In the genomic region with DNA sequence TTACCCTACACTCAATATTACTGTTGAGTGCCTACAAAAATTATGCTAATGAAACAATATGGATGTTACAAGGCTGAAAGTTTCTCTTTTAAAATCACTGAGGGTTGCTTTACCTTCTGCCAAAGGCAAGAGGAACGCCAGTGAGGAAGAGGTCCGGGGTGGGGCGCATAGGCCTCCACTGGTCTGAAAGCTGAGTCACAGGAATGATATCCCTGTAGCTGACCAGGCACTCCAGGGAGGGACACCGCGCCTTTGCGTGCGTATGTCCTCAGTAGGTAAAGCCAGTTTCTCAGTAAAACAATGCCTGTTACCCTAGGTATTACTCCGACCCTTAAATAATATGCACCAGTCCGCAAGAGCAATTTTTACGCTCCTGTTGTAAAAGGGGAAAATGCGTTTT, we compare ENCODE assay signal across 16 cellular contexts. TPM values are rescaled to one million over a fixed set of nuclear protein-coding genes. Genes with fewer than 3 reads are reported as not detected.
DNase-seq lines count a peak whose midpoint lies in the region; ATAC-seq, FAIRE-seq and TF ChIP-seq lines count a peak whose summit lies in the region.
"Had no signal": no experiment of that assay in that cellular context is flagged by ENCODE, and none has a peak within 500 bp of the region (broad histone marks: within the 10 kb centered on the region; RNA-seq: fewer than 3 reads in every experiment).

No MANE protein-coding gene starts in this region.

- intact Hi-C loops in HCT116 (cut with micrococcal nuclease), result loop anchor here (5.0 kb wide), 1 partner anchor 220 kb away; a partner anchor contains a TSS
- intact Hi-C loops in testis (cut with DNase I; ENCODE audit: low total_unique reads), result no loop called here

- no peak overlapping the region for H3K18ac ChIP-seq in mesenchymal stem cell (ENCODE audit: low read depth in 1 of 2, low read length in 2 of 2)

- peaks cover 7% of the 10 kb centered on the region for H3K4me1 Mint-ChIP-seq in astrocyte (ENCODE audit: low read depth, unreplicated experiment)
- no peaks in the 10 kb centered on the region for H3K4me1 Mint-ChIP-seq in activated T-cell treated with anti-CD3 and anti-CD28 coated beads, Interleukin-2, amount 50 U/mL, for 72 hours (ENCODE audit: low read depth)

- peak overlapping the region; percentile 54 for H3K4me2 ChIP-seq in HCT116 (ENCODE audit: low read length)
- peak overlapping the region; percentile 48 for H3K4me2 ChIP-seq in astrocyte (ENCODE audit: low read length)
- H3K4me2 ChIP-seq in mesenchymal stem cell (ENCODE audit: low read length, poor library complexity, severe bottlenecking), result no peak overlapping the region
- H3K4me2 ChIP-seq: BLaER1 treated with 17β-estradiol and CSF1 and Interleukin-3, amounts not matched to agents 10 nM and 100 nM had no signal

- no peak overlapping the region for H3K27ac ChIP-seq in HCT116 (ENCODE audit: low read depth, low read length)
- no peak overlapping the region for H3K27ac ChIP-seq in astrocyte (ENCODE audit: low read depth, low read length)
- no peak overlapping the region for H3K27ac ChIP-seq in mesenchymal stem cell (ENCODE audit: low read length, poor library complexity, severe bottlenecking)
- H3K27ac ChIP-seq in testis, result no peak overlapping the region
- H3K27ac ChIP-seq: BLaER1 treated with 17β-estradiol and CSF1 and Interleukin-3, amounts not matched to agents 10 nM and 100 nM had no signal

- no peak for TF ChIP-seq CTCF in HCT116 (IDR thresholded peaks at IDR 0.05 in 2 of 3, conservative IDR thresholded peaks at IDR 0.05 in 1 of 3; ENCODE audit: borderline replicate concordance in 1 of 3, insufficient read depth in 1 of 3, low read depth in 2 of 3, low read length in 2 of 3)
- TF ChIP-seq CTCF in astrocyte (IDR thresholded peaks at IDR 0.05; ENCODE audit: insufficient read depth, low read depth, low read length), result no peak
- no peak for TF ChIP-seq CTCF in testis (IDR thresholded peaks at IDR 0.05)

- H3K79me2 ChIP-seq in HCT116 (ENCODE audit: insufficient read depth, low read length) (no peaks in the 10 kb centered on the region), astrocyte (ENCODE audit: insufficient read depth, low read length) (no peaks in the 10 kb centered on the region)

- no peak overlapping the region for H3K4ac ChIP-seq in mesenchymal stem cell (ENCODE audit: low read depth in 1 of 2, low read length in 2 of 2)

- H3K4me1 ChIP-seq in HCT116 (ENCODE audit: control insufficient read depth in 1 of 2, insufficient read depth in 2 of 2, low read length in 2 of 2) (peaks cover 0 to 3% of the 10 kb centered on the region in 2 experiments; a peak in 1 of 4 replicates), astrocyte (ENCODE audit: insufficient read depth, low read length) (no peaks in the 10 kb centered on the region), mesenchymal stem cell (ENCODE audit: control insufficient read depth, insufficient read depth, low read depth, low read length) (peaks cover 1% of the 10 kb centered on the region), testis (no peaks in the 10 kb centered on the region)
- H3K4me1 ChIP-seq: BLaER1 treated with 17β-estradiol and CSF1 and Interleukin-3, amounts not matched to agents 10 nM and 100 nM; Caco-2; HAP-1 had no signal

- H3K14ac ChIP-seq in mesenchymal stem cell (ENCODE audit: low read length in 2 of 2), result no peak overlapping the region

- H3K27me3 Mint-ChIP-seq in astrocyte (ENCODE audit: low read depth, unreplicated experiment), result no peaks in the 10 kb centered on the region
- no peaks in the 10 kb centered on the region for H3K27me3 Mint-ChIP-seq in activated T-cell treated with anti-CD3 and anti-CD28 coated beads, Interleukin-2, amount 50 U/mL, for 72 hours (ENCODE audit: low read depth)

- no peak for TF ChIP-seq RAD21 in HCT116 (IDR thresholded peaks at IDR 0.05; ENCODE audit: low read depth)

- no peaks in the 10 kb centered on the region for H3K36me3 Mint-ChIP-seq in astrocyte (ENCODE audit: low read depth, unreplicated experiment)
- H3K36me3 Mint-ChIP-seq in activated T-cell treated with anti-CD3 and anti-CD28 coated beads, Interleukin-2, amount 50 U/mL, for 72 hours (ENCODE audit: insufficient read depth in 2 of 2), result peaks cover 0 to 1% of the 10 kb centered on the region in 2 donors

- H2AFZ ChIP-seq in HCT116 (ENCODE audit: low read depth, low read length, poor library complexity, severe bottlenecking) (no peak overlapping the region), astrocyte (ENCODE audit: low read depth, low read length) (no peak overlapping the region), mesenchymal stem cell (ENCODE audit: low read depth, low read length) (peak overlapping the region; percentile 14)

- H3K9me3 Mint-ChIP-seq in astrocyte (ENCODE audit: unreplicated experiment), result no peaks in the 10 kb centered on the region
- H3K9me3 Mint-ChIP-seq in activated T-cell treated with anti-CD3 and anti-CD28 coated beads, Interleukin-2, amount 50 U/mL, for 72 hours, result no peaks in the 10 kb centered on the region

- RAD21 ChIA-PET in HCT116 (lab: Charles Lee; ENCODE audit: low non-redundant PET in 1 of 2, low total read pairs in 2 of 2, uncharacterized antibody in 2 of 2, unreplicated experiment in 2 of 2), result no interaction called here

- no peak overlapping the region for H3K4me3 Mint-ChIP-seq in astrocyte (ENCODE audit: unreplicated experiment)
- H3K4me3 Mint-ChIP-seq in activated T-cell treated with anti-CD3 and anti-CD28 coated beads, Interleukin-2, amount 50 U/mL, for 72 hours, result no peak overlapping the region

- ATAC-seq in HCT116 (peak; percentile 71), GM21515 (IDR thresholded peaks at IDR 0.05; ENCODE audit: unreplicated experiment) (no peak)
- ATAC-seq in activated T-cell treated with anti-CD3 and anti-CD28 coated beads, Interleukin-2, amount 50 U/mL, for 72 hours (replicated peaks in 1 of 2), result no peak
- ATAC-seq: PC-3 had no signal

- H2BK12ac ChIP-seq in mesenchymal stem cell (ENCODE audit: low read length in 2 of 2), result no peak overlapping the region

- no peak overlapping the region for H2BK15ac ChIP-seq in mesenchymal stem cell (ENCODE audit: low read depth, poor library complexity, severe bottlenecking)

- H3K27ac Mint-ChIP-seq in astrocyte (ENCODE audit: unreplicated experiment), result no peak overlapping the region
- H3K27ac Mint-ChIP-seq in activated T-cell treated with anti-CD3 and anti-CD28 coated beads, Interleukin-2, amount 50 U/mL, for 72 hours, result no peak overlapping the region

- CTCF ChIA-PET in HCT116 (lab: Charles Lee), result no interaction called here

- no peak overlapping the region for H4K8ac ChIP-seq in mesenchymal stem cell (ENCODE audit: low read length)

- no peak for TF ChIP-seq POLR2A in HCT116 (IDR thresholded peaks at IDR 0.05; ENCODE audit: borderline replicate concordance, extremely low read depth, insufficient read depth, insufficient read length)
- TF ChIP-seq POLR2A in testis (IDR thresholded peaks at IDR 0.05), result no peak

- 94% methylated on average over 7 of the region's 11 CpGs for WGBS in mesenchymal stem cell
- WGBS in testis, 2 donors, result 42 to 71% methylated on average over 11 of the region's 11 CpGs

- H2AK5ac ChIP-seq in mesenchymal stem cell (ENCODE audit: low read length, severe bottlenecking), result no peak overlapping the region

- H3K23ac ChIP-seq in mesenchymal stem cell (ENCODE audit: low read length in 2 of 2), result no peak overlapping the region

- POLR2A ChIA-PET in HCT116 (lab: Charles Lee), result no interaction called here

- no TSS peak for BruUV-seq in HCT116 (replicated peaks; lab: Mats Ljungman, UMichigan)

- H3K9ac ChIP-seq in HCT116 (ENCODE audit: low read length) (peak overlapping the region; percentile 40; the same call in 1 of the 2 replicates), astrocyte (ENCODE audit: low read length) (no peak overlapping the region), mesenchymal stem cell (ENCODE audit: low read length) (no peak overlapping the region)
- H3K9ac ChIP-seq: BLaER1 treated with 17β-estradiol and CSF1 and Interleukin-3, amounts not matched to agents 10 nM and 100 nM had no signal

- no peak overlapping the region for H2BK120ac ChIP-seq in mesenchymal stem cell (ENCODE audit: low read depth, low read length)

- peak overlapping the region; percentile 32 to 43 for H3K4me3 ChIP-seq in HCT116 (replicated peaks in 1 of 2; ENCODE audit: low read depth in 1 of 2, low read length in 2 of 2)
- no peak overlapping the region for H3K4me3 ChIP-seq in astrocyte (ENCODE audit: insufficient read depth, low read depth, low read length)
- H3K4me3 ChIP-seq in mesenchymal stem cell (ENCODE audit: insufficient read depth in 1 of 2, low read depth in 1 of 2, low read length in 2 of 2), result no peak overlapping the region
- peak overlapping the region in 1 of 2 donors; percentile 20 for H3K4me3 ChIP-seq in testis
- H3K4me3 ChIP-seq: BLaER1 treated with 17β-estradiol and CSF1 and Interleukin-3, amounts not matched to agents 10 nM and 100 nM; HAP-1 had no signal

- H3K9me2 ChIP-seq in HCT116 (ENCODE audit: insufficient read depth), result no peaks in the 10 kb centered on the region

- no peaks in the 10 kb centered on the region for H4K20me1 ChIP-seq in HCT116 (ENCODE audit: insufficient read depth)
- no peaks in the 10 kb centered on the region for H4K20me1 ChIP-seq in astrocyte (ENCODE audit: insufficient read depth, low read length)
- H4K20me1 ChIP-seq: BLaER1 treated with 17β-estradiol and CSF1 and Interleukin-3, amounts not matched to agents 10 nM and 100 nM had no signal

- peaks cover 1% of the 10 kb centered on the region for H3K79me1 ChIP-seq in mesenchymal stem cell (replicated peaks; ENCODE audit: low read length, poor library complexity, severe bottlenecking)

- H3K9me3 ChIP-seq in HCT116 (ENCODE audit: control insufficient read depth in 1 of 2, insufficient read depth in 1 of 2, low read depth in 1 of 2, low read length in 2 of 2) (no peaks in the 10 kb centered on the region), astrocyte (ENCODE audit: insufficient read depth, low read depth, low read length) (no peaks in the 10 kb centered on the region), mesenchymal stem cell (ENCODE audit: control insufficient read depth, low read length) (no peaks in the 10 kb centered on the region), testis (no peaks in the 10 kb centered on the region)
- H3K9me3 ChIP-seq: BLaER1 treated with 17β-estradiol and CSF1 and Interleukin-3, amounts not matched to agents 10 nM and 100 nM; Caco-2; HAP-1 had no signal

- no peak overlapping the region for H4K91ac ChIP-seq in mesenchymal stem cell (ENCODE audit: low read length)

- FAIRE-seq in astrocyte (lab: Jason Lieb, UNC), result no peak
- FAIRE-seq: HTR-8/SVneo had no signal

- H2BK5ac ChIP-seq in mesenchymal stem cell (ENCODE audit: low read depth, low read length, poor library complexity, severe bottlenecking), result no peak overlapping the region

- H3K36me3 ChIP-seq in HCT116 (ENCODE audit: control insufficient read depth in 1 of 2, insufficient read depth in 2 of 2, low read length in 2 of 2), result no peaks in the 10 kb centered on the region
- H3K36me3 ChIP-seq in astrocyte (ENCODE audit: insufficient read depth, low read length), result no peaks in the 10 kb centered on the region
- no peaks in the 10 kb centered on the region for H3K36me3 ChIP-seq in mesenchymal stem cell (ENCODE audit: control insufficient read depth in 1 of 2, insufficient read depth in 2 of 2, low read depth in 1 of 2, low read length in 2 of 2)
- no peaks in the 10 kb centered on the region for H3K36me3 ChIP-seq in testis (ENCODE audit: low read depth, missing control alignments)
- H3K36me3 ChIP-seq: BLaER1 treated with 17β-estradiol and CSF1 and Interleukin-3, amounts not matched to agents 10 nM and 100 nM; HAP-1 had no signal

- no peak for DNase-seq in HCT116 (ENCODE audit: low read depth, low spot score)
- DNase-seq in astrocyte (ENCODE audit: low read depth), result no peak
- DNase-seq in mesenchymal stem cell, result no peak
- DNase-seq in testis, result peak; percentile 14
- no peak for DNase-seq in activated CD4-positive, alpha-beta T cell treated with anti-CD3 and anti-CD28 coated beads, Interleukin-2, amount 50 U/mL, for 4 hours
- DNase-seq in activated T-cell treated with anti-CD3 and anti-CD28 coated beads, Interleukin-2, amount 50 U/mL, for 72 hours, result no peak
- DNase-seq: Caco-2, DMS53, NCI-H146, NCI-H2107, NCI-H748 treated with DMSO at 0.1 percent for 48 hours, PC-3 had no signal

- H3K27me3 ChIP-seq in HCT116 (ENCODE audit: insufficient read depth, low read length) (no peaks in the 10 kb centered on the region), astrocyte (ENCODE audit: insufficient read depth, low read length) (no peaks in the 10 kb centered on the region), mesenchymal stem cell (ENCODE audit: control insufficient read depth in 1 of 2, insufficient read depth in 1 of 2, low read length in 2 of 2) (no peaks in the 10 kb centered on the region), testis (no peaks in the 10 kb centered on the region)
- H3K27me3 ChIP-seq: BLaER1 treated with 17β-estradiol and CSF1 and Interleukin-3, amounts not matched to agents 10 nM and 100 nM had no signal

RNA-seq across cellular contexts. Expression of a gene that starts 1.4 kb away (rescaled TPM):
- total RNA-seq in HCT116 (2021; ENCODE audit: unreplicated experiment) (0.76 TPM), astrocyte (0.84 and 1.6 TPM in 2 replicates), testis (1 to 10 TPM; 9.1 to 9.7 TPM)
- 0.25 and 0.29 TPM in 2 replicates for polyA plus RNA-seq in HCT116 (2012)
- 0.46 TPM for polyA plus RNA-seq in mesenchymal stem cell (2013, experiment 1 of 2)
- 0.40 TPM for polyA plus RNA-seq in mesenchymal stem cell (2013, experiment 2 of 2)
- 4.0 TPM for polyA plus RNA-seq in testis (ENCODE audit: insufficient read depth, low read depth, low replicate concordance)
- 1 to 10 TPM in 1 of 2 donors, not detected in 1; 1.2 TPM for total RNA-seq in activated T-cell treated with anti-CD3 and anti-CD28 coated beads, Interleukin-2, amount 50 U/mL, for 72 hours
- total RNA-seq: Caco-2, PC-3 had no signal

Comparison
In these comparisons a context has a peak if more than half of its experiments do, and no peak if none do; other contexts are left out.
1. H3K4me3 ChIP-seq: peak in HCT116 (2 of 2); none in astrocyte (single experiment) and mesenchymal stem cell (0 of 2).